1 cellular context compared by ENCODE assay signal in the genomic region with DNA sequence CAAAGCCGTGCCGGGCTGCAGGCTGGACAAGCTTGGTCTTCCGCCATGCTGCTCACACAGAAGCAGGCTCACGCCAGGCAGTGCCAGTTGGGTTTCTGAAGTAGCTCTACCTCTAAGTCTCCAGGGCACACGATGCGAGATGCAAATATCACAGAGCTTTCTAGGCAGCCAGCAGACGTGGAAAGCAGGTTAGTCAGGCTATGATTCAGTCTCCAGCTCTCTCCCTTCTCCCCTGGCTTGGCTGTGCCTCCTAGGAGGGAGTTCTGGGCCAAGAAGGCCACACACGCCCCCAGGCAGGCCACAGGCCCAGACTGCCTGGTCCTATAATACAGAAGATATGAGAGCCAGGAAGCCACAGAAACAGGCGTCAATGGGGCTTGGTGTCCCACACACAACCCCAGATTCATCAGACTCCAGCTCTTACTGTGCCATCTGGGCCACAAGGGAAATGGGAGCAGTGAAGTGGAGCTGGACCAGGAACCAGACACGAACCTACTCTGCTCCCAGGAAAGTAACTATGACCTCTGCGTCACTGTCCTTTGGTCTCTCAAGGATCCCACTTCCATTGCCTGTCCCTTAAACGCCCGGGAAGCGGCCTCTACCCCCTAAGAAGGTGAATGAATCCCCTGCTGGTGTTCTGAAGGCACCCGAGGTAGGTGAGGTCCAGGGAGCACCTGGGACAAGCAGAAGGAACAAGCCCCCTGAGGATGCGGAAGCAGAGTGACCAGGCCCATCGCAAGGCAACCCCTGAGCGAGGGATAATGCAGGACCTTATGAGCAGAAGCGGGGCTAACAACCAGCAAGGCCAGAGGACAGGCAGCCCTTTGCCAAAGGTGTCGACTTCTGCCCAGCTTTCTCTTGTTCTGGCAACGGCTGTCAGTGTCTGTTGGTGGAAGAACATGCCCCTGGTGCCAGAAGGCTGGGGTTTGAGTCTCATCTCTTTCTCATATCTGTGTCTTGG.
TF ChIP-seq lines count a peak whose summit lies in the region.

No MANE protein-coding gene starts in this region.

TF ChIP-seq in GM12878, 131 proteins besides CTCF, POLR2A, EP300 and RAD21 (continued from another document):
- TF ChIP-seq, protein P1, sequence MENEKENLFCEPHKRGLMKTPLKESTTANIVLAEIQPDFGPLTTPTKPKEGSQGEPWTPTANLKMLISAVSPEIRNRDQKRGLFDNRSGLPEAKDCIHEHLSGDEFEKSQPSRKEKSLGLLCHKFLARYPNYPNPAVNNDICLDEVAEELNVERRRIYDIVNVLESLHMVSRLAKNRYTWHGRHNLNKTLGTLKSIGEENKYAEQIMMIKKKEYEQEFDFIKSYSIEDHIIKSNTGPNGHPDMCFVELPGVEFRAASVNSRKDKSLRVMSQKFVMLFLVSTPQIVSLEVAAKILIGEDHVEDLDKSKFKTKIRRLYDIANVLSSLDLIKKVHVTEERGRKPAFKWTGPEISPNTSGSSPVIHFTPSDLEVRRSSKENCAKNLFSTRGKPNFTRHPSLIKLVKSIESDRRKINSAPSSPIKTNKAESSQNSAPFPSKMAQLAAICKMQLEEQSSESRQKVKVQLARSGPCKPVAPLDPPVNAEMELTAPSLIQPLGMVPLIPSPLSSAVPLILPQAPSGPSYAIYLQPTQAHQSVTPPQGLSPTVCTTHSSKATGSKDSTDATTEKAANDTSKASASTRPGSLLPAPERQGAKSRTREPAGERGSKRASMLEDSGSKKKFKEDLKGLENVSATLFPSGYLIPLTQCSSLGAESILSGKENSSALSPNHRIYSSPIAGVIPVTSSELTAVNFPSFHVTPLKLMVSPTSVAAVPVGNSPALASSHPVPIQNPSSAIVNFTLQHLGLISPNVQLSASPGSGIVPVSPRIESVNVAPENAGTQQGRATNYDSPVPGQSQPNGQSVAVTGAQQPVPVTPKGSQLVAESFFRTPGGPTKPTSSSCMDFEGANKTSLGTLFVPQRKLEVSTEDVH (IDR thresholded peaks at IDR 0.05; ENCODE audit: low read depth, partially characterized antibody): no peak
- TF ChIP-seq YY1 (IDR thresholded peaks at IDR 0.05; ENCODE audit: low read depth, low read length): 0 out of 2 replicates have a peak, but pooled peaks have one; percentile 4
- TF ChIP-seq IKZF1 (conservative IDR thresholded peaks at IDR 0.05): peak; percentile 72
- peak; percentile 41; the same call in 1 of the 2 replicates for TF ChIP-seq BCL11A (IDR thresholded peaks at IDR 0.05; ENCODE audit: low read depth, low read length)
- peak in 1 of 2 experiments; percentile 24; a peak in 1 of 4 replicates for TF ChIP-seq BHLHE40 (IDR thresholded peaks at IDR 0.05; ENCODE audit: borderline replicate concordance in 1 of 2, low read depth in 2 of 2, low read length in 1 of 2)
- no peak for TF ChIP-seq SRF (IDR thresholded peaks at IDR 0.05; ENCODE audit: low read depth in 2 of 2, low read length in 2 of 2)
- TF ChIP-seq FOS (IDR thresholded peaks at IDR 0.05; ENCODE audit: borderline replicate concordance, extremely low read depth, insufficient read length): no peak
